9 cellular contexts compared by ENCODE assay signal in the genomic region with DNA sequence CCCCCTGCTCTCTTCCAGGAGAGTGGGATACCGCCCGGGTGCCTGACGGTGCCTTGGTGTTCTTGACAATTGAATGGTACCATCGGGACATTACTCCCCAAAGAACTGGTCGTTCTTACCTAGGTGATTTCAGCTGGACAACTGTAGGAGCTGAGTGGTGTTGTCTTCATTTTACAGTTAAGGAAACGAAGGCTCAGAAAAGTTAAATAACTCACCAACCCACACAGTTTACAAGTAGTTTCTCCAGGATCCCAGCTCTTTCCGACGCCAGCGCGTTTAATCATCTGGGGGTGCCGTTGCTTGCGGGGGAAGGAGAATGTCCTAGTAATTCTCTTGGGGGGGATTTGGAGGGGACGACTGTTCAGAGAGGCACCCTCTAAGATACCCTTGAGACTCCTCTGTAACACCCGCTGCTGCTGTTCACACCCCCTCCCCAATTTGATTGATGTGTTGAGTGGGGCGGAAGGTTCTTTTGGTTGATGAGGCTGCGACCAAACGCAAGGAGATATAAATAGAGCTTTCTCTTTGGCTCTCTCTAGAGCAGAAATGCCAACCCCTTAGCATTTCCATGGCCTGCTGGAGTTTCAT. TPM values are rescaled to one million over a fixed set of nuclear protein-coding genes. Genes with fewer than 3 reads are reported as not detected.
DNase-seq lines count a peak whose midpoint lies in the region; ATAC-seq, FAIRE-seq and TF ChIP-seq lines count a peak whose summit lies in the region.
"Had no signal": no experiment of that assay in that cellular context is flagged by ENCODE, and none has a peak within 500 bp of the region (broad histone marks: within the 10 kb centered on the region; RNA-seq: fewer than 3 reads in every experiment).

No MANE protein-coding gene starts in this region.

- no peak for FAIRE-seq in frontal cortex (lab: Jason Lieb, UNC)

- no peak for TF ChIP-seq CTCF in activated B cell treated with CpG ODN at 0.5 μM for 24 hours (IDR thresholded peaks at IDR 0.05)

- H3K4me1 ChIP-seq in esophagus (ENCODE audit: control insufficient read depth in 2 of 2, insufficient read depth in 2 of 2, low read length in 1 of 2): peaks cover 2% of the 10 kb centered on the region in 2 donors

- H3K27me3 ChIP-seq in esophagus (ENCODE audit: control insufficient read depth in 1 of 2, insufficient read depth in 2 of 2, low read length in 2 of 2): no peaks in the 10 kb centered on the region

- ATAC-seq in activated B cell treated with CpG ODN at 0.5 μM for 24 hours (ENCODE audit: low read depth) (no peak), HG02852 (IDR thresholded peaks at IDR 0.05; ENCODE audit: unreplicated experiment) (no peak)

- H3K27ac Mint-ChIP-seq in activated B cell treated with CpG ODN at 0.5 μM for 24 hours: peak overlapping the region; percentile 99

- no peaks in the 10 kb centered on the region for H3K27me3 Mint-ChIP-seq in activated B cell treated with CpG ODN at 0.5 μM for 24 hours

- H3K4me3 ChIP-seq in esophagus (ENCODE audit: low read depth in 1 of 2, low read length in 2 of 2): peak overlapping the region; percentile 28 to 60

- DNase-seq in activated gamma-delta T cell treated with Interleukin-2 at 50 U/mL for 16 hours: peak; percentile 26
- DNase-seq in activated gamma-delta T cell (lab: John Stamatoyannopoulos, UW): no peak
- no peak for DNase-seq in activated B cell treated with CpG ODN at 0.5 μM for 24 hours
- DNase-seq in substantia nigra (lab: John Stamatoyannopoulos, UW): no peak
- DNase-seq in frontal cortex (ENCODE audit: low spot score in 2 of 2): no peak
- DNase-seq in DMS153 (lab: John Stamatoyannopoulos, UW): no peak
- DNase-seq: NCI-H510A treated with DMSO at 0.1 percent for 48 hours had no signal

- H3K36me3 ChIP-seq in esophagus (ENCODE audit: control insufficient read depth in 2 of 2, insufficient read depth in 2 of 2, low read length in 1 of 2): no peaks in the 10 kb centered on the region

- no peak overlapping the region for H3K27ac ChIP-seq in esophagus (ENCODE audit: low read depth in 2 of 2, low read length in 1 of 2)
- H3K27ac ChIP-seq in substantia nigra (ENCODE audit: low read depth, low read length, poor library complexity, severe bottlenecking): peak overlapping the region; percentile 17

- CTCF ChIA-PET in activated B cell treated with CpG ODN at 0.5 μM for 24 hours (lab: Charles Lee): interaction anchor here (0.7 to 7.3 kb wide), 5 partner anchors 25 to 67 kb away, joined by 3 to 125 read pairs (median 3); no protein-coding TSS in a partner anchor

- 48 to 56% methylated on average over 17 of the region's 17 CpGs for whole genome bisulfite sequencing in esophagus, 2 donors

- H3K9me3 ChIP-seq in esophagus (ENCODE audit: control insufficient read depth in 2 of 2, insufficient read depth in 1 of 2, low read depth in 1 of 2, low read length in 1 of 2): no peaks in the 10 kb centered on the region

- peaks cover 34% of the 10 kb centered on the region for H3K36me3 Mint-ChIP-seq in activated B cell treated with CpG ODN at 0.5 μM for 24 hours (ENCODE audit: low read depth)

- intact Hi-C loops in activated B cell treated with CpG ODN at 0.5 μM for 24 hours (cut with micrococcal nuclease): loop anchor here (10.0 kb wide), 1 partner anchor 228 kb away; no protein-coding TSS in a partner anchor

- POLR2A ChIA-PET in activated B cell treated with CpG ODN at 0.5 μM for 24 hours (lab: Charles Lee): interaction anchor here (0.6 to 13.1 kb wide), 17 partner anchors 9 to 257 kb away, joined by 3 to 699 read pairs (median 10); a partner anchor contains a TSS

- peak overlapping the region; percentile 96 for H3K4me3 Mint-ChIP-seq in activated B cell treated with CpG ODN at 0.5 μM for 24 hours

- peaks cover 68% of the 10 kb centered on the region for H3K4me1 Mint-ChIP-seq in activated B cell treated with CpG ODN at 0.5 μM for 24 hours

- no peaks in the 10 kb centered on the region for H3K9me3 Mint-ChIP-seq in activated B cell treated with CpG ODN at 0.5 μM for 24 hours

RNA-seq across cellular contexts. Expression of a gene that starts 1.8 kb away (rescaled TPM):
- 238 and 265 TPM in 2 replicates for total RNA-seq in activated B cell treated with CpG ODN at 0.5 μM for 24 hours
- 1 to 10 TPM; 3.2 to 4.2 TPM for polyA plus RNA-seq in esophagus
- 10.6 TPM for total RNA-seq in frontal cortex

Comparison
In these comparisons a context has a peak if more than half of its experiments do, and no peak if none do; other contexts are left out.
1. RNA of a gene that starts 1.8 kb away (total RNA-seq): 238 to 265 TPM in activated B cell treated with CpG ODN at 0.5 μM for 24 hours; 10.6 TPM in frontal cortex (single experiment); every median in the first group is over 10 times any median in the second.